In genomic region chr5:149581931-149582768, GRCh38 we compare ENCODE assay signal across 7 cellular contexts. TPM values are rescaled to one million over a fixed set of nuclear protein-coding genes. Genes with fewer than 3 reads are reported as not detected.
DNase-seq lines count a peak whose midpoint lies in the region; ATAC-seq and TF ChIP-seq lines count a peak whose summit lies in the region.

No MANE protein-coding gene starts in this region.

- H3K4me1 Mint-ChIP-seq in HFFc6 (ENCODE audit: low read depth) = 0 out of 2 replicates have a peak, but pooled peaks cover 16% of the 10 kb centered on the region

- H3K36me3 Mint-ChIP-seq in HFFc6 (ENCODE audit: low read depth) = no peaks in the 10 kb centered on the region

- H3K4me3 ChIP-seq in WERI-Rb-1 (ENCODE audit: low read depth, low read length) (peak overlapping the region; percentile 54), heart left ventricle (peak overlapping the region; percentile 47 to 79 (median 60))

- WGBS in heart left ventricle, 4 donors = 17 to 29% (median 25%) methylated on average over 9 of the region's 9 CpGs

- TF ChIP-seq CTCF in HFFc6 (IDR thresholded peaks at IDR 0.05) (no peak), WERI-Rb-1 (IDR thresholded peaks at IDR 0.05; ENCODE audit: low read depth, low read length) (no peak), heart left ventricle (IDR thresholded peaks at IDR 0.05) (no peak)

- intact Hi-C loops in heart left ventricle (cut with DNase I) = loop anchor here in 1 of 10 donors (5.0 kb wide), 1 partner anchor 35 kb away; no protein-coding TSS in a partner anchor

- peaks cover 1% of the 10 kb centered on the region; the same call in 1 of the 2 replicates for H3K27me3 Mint-ChIP-seq in HFFc6 (ENCODE audit: insufficient read depth)

- peak overlapping the region; percentile 81 for H3K4me3 Mint-ChIP-seq in HFFc6

- H3K27ac Mint-ChIP-seq in HFFc6 = no peak overlapping the region

- H3K36me3 ChIP-seq in WERI-Rb-1 = no peaks in the 10 kb centered on the region
- no peaks in the 10 kb centered on the region for H3K36me3 ChIP-seq in heart left ventricle

- ATAC-seq in heart left ventricle (peak; percentile 7 to 43 (median 33)), HG02678 (IDR thresholded peaks at IDR 0.05; ENCODE audit: unreplicated experiment) (no peak)

- H3K27ac ChIP-seq in WERI-Rb-1 (no peak overlapping the region), heart left ventricle (peak overlapping the region; percentile 81 to 97 (median 92))

- H3K27me3 ChIP-seq in WERI-Rb-1 (ENCODE audit: insufficient read depth, low read depth, severe bottlenecking) (no peaks in the 10 kb centered on the region), heart left ventricle (peaks cover 0 to 9% (median 0%) of the 10 kb centered on the region in 9 donors)

- TF ChIP-seq POLR2A in heart left ventricle (IDR thresholded peaks at IDR 0.05) = no peak

- DNase-seq in HFFc6 (no peak), WERI-Rb-1 (no peak), heart left ventricle (peak in 3 of 5 donors; percentile 42 to 48 (median 46)), pons (ENCODE audit: low spot score) (peak; percentile 66), EL (no peak), NAMALWA (ENCODE audit: low spot score) (no peak)

- peaks cover 3 to 49% (median 44%) of the 10 kb centered on the region in 12 donors for H3K4me1 ChIP-seq in heart left ventricle

- H3K9me3 ChIP-seq in WERI-Rb-1 (ENCODE audit: severe bottlenecking) (no peaks in the 10 kb centered on the region), heart left ventricle (no peaks in the 10 kb centered on the region)

- no peaks in the 10 kb centered on the region for H3K9me3 Mint-ChIP-seq in HFFc6

RNA-seq across cellular contexts. Expression of gene ARHGEF37, which starts 0.9 kb away (rescaled TPM):
- under 1 TPM; 0.31 to 0.81 (median 0.38) TPM for total RNA-seq in HFFc6 (2021; fragmentation: NEBNext Ultra II Directional; extraction: Animal tissue kit (Norgen Biotek cat#: 25700))
- 10 to 100 TPM; 16.0 to 28.5 (median 18.2) TPM for total RNA-seq in heart left ventricle
- polyA plus RNA-seq in heart left ventricle = 1 to 10 TPM; 8.1 to 9.3 TPM

RNA-seq across cellular contexts. Expression of gene CSNK1A1, which starts 30.9 kb away (rescaled TPM):
- 100 to 1,000 TPM; 266 to 336 (median 310) TPM for total RNA-seq in HFFc6 (2021; fragmentation: NEBNext Ultra II Directional; extraction: Animal tissue kit (Norgen Biotek cat#: 25700))
- total RNA-seq in heart left ventricle = 100 to 1,000 TPM; 156 to 242 (median 210) TPM
- 100 to 1,000 TPM in 1 of 2 donors, 10 to 100 TPM in 1; 42.5 to 172 TPM for polyA plus RNA-seq in heart left ventricle

Comparison
In these comparisons a context has a peak if more than half of its experiments do, and no peak if none do; other contexts are left out.
1. DNase-seq: peak in heart left ventricle (3 of 5) and pons (single experiment); none in HFFc6 (single experiment), WERI-Rb-1 (single experiment), EL (single experiment) and NAMALWA (single experiment).
2. RNA of gene ARHGEF37, which starts 0.9 kb away (total RNA-seq): 16.0 to 28.5 TPM in heart left ventricle; 0.31 to 0.81 TPM in HFFc6; every median in the first group is over 4 times any median in the second.